9 cellular contexts compared by ENCODE assay signal in the genomic region with DNA sequence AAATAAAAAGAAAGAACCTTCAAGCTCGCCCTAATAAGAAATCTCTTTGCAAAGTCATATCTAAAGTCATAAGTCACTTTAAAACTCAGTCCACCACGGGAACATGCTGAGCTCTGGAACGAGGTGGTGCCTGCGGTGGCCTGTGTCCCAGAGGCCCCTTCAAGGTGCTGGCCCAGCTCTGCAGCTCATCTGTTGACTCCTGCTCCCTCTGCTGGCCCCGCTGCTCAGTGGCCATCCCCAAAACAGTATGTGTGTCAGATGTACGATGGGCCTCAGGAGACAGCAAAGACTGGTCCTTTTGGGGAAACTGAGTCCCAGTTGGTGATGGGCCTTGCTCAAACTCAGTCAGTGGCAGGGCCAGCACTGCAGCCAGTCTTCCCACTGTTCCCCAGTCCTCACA.
A peak's percentile ranks its signal among the peaks of the same experiment; 100 is the strongest.
DNase-seq lines count a peak whose midpoint lies in the region; ATAC-seq, FAIRE-seq and TF ChIP-seq lines count a peak whose summit lies in the region.
"Had no signal": no experiment of that assay in that cellular context is flagged by ENCODE, and none has a peak within 500 bp of the region (broad histone marks: within the 10 kb centered on the region; RNA-seq: fewer than 3 reads in every experiment).

No MANE protein-coding gene starts in this region.

- H3K27ac ChIP-seq in HEK293 (ENCODE audit: extremely low read depth, low read depth, low read length) = no peak overlapping the region

- H3K36me3 ChIP-seq in HEK293 (ENCODE audit: control insufficient read depth in 2 of 2, insufficient read depth in 1 of 2, low read length in 2 of 2) = no peaks in the 10 kb centered on the region
- H3K36me3 ChIP-seq: HAP-1 had no signal

- no peaks in the 10 kb centered on the region for H3K9me3 ChIP-seq in HEK293 (ENCODE audit: control insufficient read depth, insufficient read depth, low read depth, low read length)
- H3K9me3 ChIP-seq: HAP-1 had no signal

- ATAC-seq in HG03354 (IDR thresholded peaks at IDR 0.05; ENCODE audit: poor library complexity, severe bottlenecking, unreplicated experiment) = no peak
- ATAC-seq in GM21528 (IDR thresholded peaks at IDR 0.05; ENCODE audit: low FRiP score, unreplicated experiment) = no peak

- peak; percentile 52 for FAIRE-seq in urothelium cell line (lab: Jason Lieb, UNC)

- DNase-seq in AG20443 (ENCODE audit: low spot score) (peak; percentile 78), iPS-NIHi7 (ENCODE audit: extremely low spot score) (peak; percentile 75), urothelium cell line (ENCODE audit: low spot score) (peak; percentile 56)
- DNase-seq in central memory CD4-positive, alpha-beta T cell = no peak

- no peaks in the 10 kb centered on the region for H3K4me1 ChIP-seq in HEK293 (ENCODE audit: control insufficient read depth, insufficient read depth, low read length)
- H3K4me1 ChIP-seq: HAP-1 had no signal

- TF ChIP-seq CTCF in HEK293 (tag by site-specific recombination; IDR thresholded peaks at IDR 0.05) (peak; percentile 45), WI38 (IDR thresholded peaks at IDR 0.05; ENCODE audit: low read depth, low read length) (peak; percentile 60)

- CTCF ChIA-PET in HEK293 (lab: Yijun Ruan, JAX) = interaction anchor here (0.5 to 7.5 kb wide), 18 partner anchors 10 to 261 kb away, joined by 3 to 92 read pairs (median 4); no protein-coding TSS in a partner anchor

- H3K4me3 ChIP-seq in HEK293 (ENCODE audit: low read depth, low read length) (no peak overlapping the region), WI38 (ENCODE audit: low read depth, low read length) (no peak overlapping the region)
- H3K4me3 ChIP-seq: HAP-1 had no signal

- POLR2A ChIA-PET in HEK293 (lab: Yijun Ruan, JAX) = interaction anchor here (0.5 kb wide), 1 partner anchor 85 kb away, joined by 4 read pairs; no protein-coding TSS in a partner anchor

TF ChIP-seq in HEK293, 187 proteins besides CTCF, POLR2A, EP300 and RAD21:
- TF ChIP-seq SCRT1 (tag by site-specific recombination; IDR thresholded peaks at IDR 0.05; ENCODE audit: borderline replicate concordance) (no peak), ZNF654 (tag by site-specific recombination; IDR thresholded peaks at IDR 0.05; ENCODE audit: low read depth) (peak; percentile 26; the same call in 1 of the 2 replicates)
